ENCODE assay signal across 8 cellular contexts in the genomic region with DNA sequence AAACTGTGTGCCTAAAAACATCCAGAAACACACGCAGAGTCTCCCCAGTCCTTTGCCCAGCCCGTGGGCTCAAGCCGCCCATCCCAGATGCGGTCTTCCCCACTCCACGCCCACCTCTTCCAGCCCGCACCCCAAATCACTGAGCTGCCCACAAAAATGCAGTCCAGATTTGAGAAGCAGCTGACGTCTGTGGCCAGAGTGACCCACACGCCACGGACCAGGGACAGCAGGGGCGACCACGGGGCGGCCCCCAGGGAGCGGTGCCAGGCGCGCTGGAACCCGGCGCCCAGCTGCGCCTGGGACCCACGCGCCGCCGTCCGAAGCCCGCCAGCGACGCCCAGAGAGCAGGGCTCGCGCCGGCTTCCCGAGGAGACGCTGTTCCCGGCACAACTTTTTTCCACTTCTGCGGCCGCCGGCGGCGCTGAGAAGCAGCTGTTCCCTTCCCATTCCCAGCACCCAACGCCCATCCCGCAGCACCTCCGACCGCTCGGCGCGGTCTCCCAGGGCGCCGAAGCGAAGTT. TPM values are rescaled to one million over a fixed set of nuclear protein-coding genes. Genes with fewer than 3 reads are reported as not detected.
A peak's percentile ranks its signal among the peaks of the same experiment; 100 is the strongest.
DNase-seq lines count a peak whose midpoint lies in the region; ATAC-seq lines count a peak whose summit lies in the region.

No MANE protein-coding gene starts in this region.

- no peaks in the 10 kb centered on the region for H3K36me3 Mint-ChIP-seq in central memory CD8-positive, alpha-beta T cell (ENCODE audit: insufficient read depth)

- DNase-seq in Right ventricle myocardium inferior (ENCODE audit: missing footprints) (peak; percentile 83), cardiac septum (ENCODE audit: low spot score) (no peak), NCI-H69 (lab: John Stamatoyannopoulos, UW) (peak; percentile 77), left lobe of liver (ENCODE audit: low spot score) (peak; percentile 51), AML-193 (lab: John Stamatoyannopoulos, UW) (no peak)
- no peak for DNase-seq in central memory CD8-positive, alpha-beta T cell (ENCODE audit: low spot score in 2 of 2)
- DNase-seq in stimulated activated naive CD8-positive, alpha-beta T cell treated with anti-CD3 and anti-CD28 coated beads, Interleukin-15, Interleukin-2, amounts not matched to agents 100 U/mL and 50 U/mL, for 24 hours = peak; percentile 14

- intact Hi-C loops in Right ventricle myocardium inferior (cut with DNase I) = loop anchor here (5.0 kb wide), 3 partner anchors 101 to 259 kb away; no protein-coding TSS in a partner anchor
- intact Hi-C loops in cardiac septum (cut with DNase I) = loop anchor here (2.0 kb wide), 1 partner anchor 97 kb away; no protein-coding TSS in a partner anchor

- ATAC-seq in Right ventricle myocardium inferior (peak; percentile 54), HG02852 (IDR thresholded peaks at IDR 0.05; ENCODE audit: unreplicated experiment) (peak; percentile 28), left lobe of liver (peak; percentile 69)
- no peak for ATAC-seq in central memory CD8-positive, alpha-beta T cell (replicated peaks; ENCODE audit: extremely low read depth, poor library complexity, severe bottlenecking)
- ATAC-seq in stimulated activated naive CD8-positive, alpha-beta T cell treated with anti-CD3 and anti-CD28 coated beads, Interleukin-15, Interleukin-2, amounts not matched to agents 100 U/mL and 50 U/mL, for 24 hours = peak; percentile 17

- H3K27ac Mint-ChIP-seq in central memory CD8-positive, alpha-beta T cell (ENCODE audit: low read depth) = no peak overlapping the region

- H3K4me1 Mint-ChIP-seq in central memory CD8-positive, alpha-beta T cell = peaks cover 18% of the 10 kb centered on the region

- H3K27me3 Mint-ChIP-seq in central memory CD8-positive, alpha-beta T cell = peaks cover 72% of the 10 kb centered on the region

- peak overlapping the region; percentile 66 for H3K4me3 Mint-ChIP-seq in central memory CD8-positive, alpha-beta T cell

- no peaks in the 10 kb centered on the region for H3K9me3 Mint-ChIP-seq in central memory CD8-positive, alpha-beta T cell

RNA-seq across cellular contexts. Expression of gene LHFPL2, which starts 0.7 kb away (rescaled TPM):
- total RNA-seq in Right ventricle myocardium inferior (6.0 TPM), cardiac septum (7.9 TPM), left lobe of liver (2.4 TPM)

Comparison
In these comparisons a context has a peak if more than half of its experiments do, and no peak if none do; other contexts are left out.
1. DNase-seq: peak in Right ventricle myocardium inferior (single experiment), NCI-H69 (single experiment), left lobe of liver (single experiment) and stimulated activated naive CD8-positive, alpha-beta T cell treated with anti-CD3 and anti-CD28 coated beads, Interleukin-15, Interleukin-2, amounts not matched to agents 100 U/mL and 50 U/mL, for 24 hours (single experiment); none in cardiac septum (single experiment), central memory CD8-positive, alpha-beta T cell (0 of 2) and AML-193 (0 of 2).